Comparison of ENCODE assay signal across 17 cellular contexts in genomic region chr16:75948441-75948840, GRCh38.
A peak's percentile ranks its signal among the peaks of the same experiment; 100 is the strongest.
DNase-seq lines count a peak whose midpoint lies in the region; ATAC-seq lines count a peak whose summit lies in the region.
"Had no signal": no experiment of that assay in that cellular context is flagged by ENCODE, and none has a peak within 500 bp of the region (broad histone marks: within the 10 kb centered on the region; RNA-seq: fewer than 3 reads in every experiment).

No MANE protein-coding gene starts in this region.

- H3K27ac ChIP-seq in caudate nucleus (ENCODE audit: low read depth, low read length) = peak overlapping the region; percentile 96
- H3K27ac ChIP-seq in layer of hippocampus (ENCODE audit: low read depth, low read length) = peak overlapping the region; percentile 95
- H3K27ac ChIP-seq in substantia nigra (ENCODE audit: low read depth, low read length, poor library complexity, severe bottlenecking) = peak overlapping the region; percentile 93
- H3K27ac ChIP-seq: C4-2B had no signal

- DNase-seq in COLO829 (ENCODE audit: low spot score) = peak; percentile 15
- DNase-seq in caudate nucleus (lab: John Stamatoyannopoulos, UW) = no peak
- DNase-seq in substantia nigra (lab: John Stamatoyannopoulos, UW) = no peak
- no peak for DNase-seq in SHP77 treated with DMSO at 0.1 percent for 48 hours (lab: John Stamatoyannopoulos, UW)
- no peak for DNase-seq in RPMI8226
- DNase-seq: BE2C; CD4-positive, alpha-beta memory T cell; COR-L47; DMS153; DMS79 treated with DMSO at 0.1 percent for 48 hours; EL; HCEC 1CT; HFFc6 had no signal

- no peaks in the 10 kb centered on the region for H3K27me3 ChIP-seq in layer of hippocampus (ENCODE audit: control insufficient read depth, insufficient read depth, low read length)
- H3K27me3 ChIP-seq: BE2C had no signal

- ATAC-seq in GM19324 (IDR thresholded peaks at IDR 0.05; ENCODE audit: low FRiP score, unreplicated experiment) = no peak
- ATAC-seq: HepG2 had no signal
